In the genomic region with DNA sequence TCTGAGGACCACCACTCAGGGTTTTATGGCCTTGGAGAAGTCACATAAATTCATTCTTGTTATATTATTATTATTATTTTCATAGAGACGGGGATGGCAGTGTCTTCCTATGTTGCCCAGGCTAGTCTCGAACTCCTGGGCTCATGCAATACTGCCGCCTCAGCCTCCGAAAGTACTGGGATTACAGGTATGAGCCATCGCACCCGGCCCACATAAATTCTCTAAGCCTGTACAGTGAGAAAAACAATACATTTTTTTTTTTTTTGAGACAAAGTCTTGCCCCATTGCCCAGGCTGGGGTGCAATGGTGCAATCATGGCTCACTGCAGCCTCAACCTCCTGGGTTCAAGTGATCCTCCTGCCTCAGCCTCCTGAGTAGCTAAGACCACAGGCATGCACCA, we compare ENCODE assay signal across 8 cellular contexts. TPM values are rescaled to one million over a fixed set of nuclear protein-coding genes. Genes with fewer than 3 reads are reported as not detected.
DNase-seq lines count a peak whose midpoint lies in the region; ATAC-seq lines count a peak whose summit lies in the region.

No MANE protein-coding gene starts in this region.

- no peak for DNase-seq in CD4-positive, CD25-positive, alpha-beta regulatory T cell
- DNase-seq in adipocyte (ENCODE audit: low read depth), result no peak
- DNase-seq in RKO (ENCODE audit: low spot score), result no peak
- no peak for DNase-seq in SW 1271 (lab: John Stamatoyannopoulos, UW)
- no peak for DNase-seq in NCI-H510A treated with DMSO at 0.1 percent for 48 hours (lab: John Stamatoyannopoulos, UW)

- H3K27ac Mint-ChIP-seq in CD4-positive, CD25-positive, alpha-beta regulatory T cell, result no peak overlapping the region

- peaks cover 4% of the 10 kb centered on the region for H3K36me3 Mint-ChIP-seq in CD4-positive, CD25-positive, alpha-beta regulatory T cell

- H3K27me3 ChIP-seq in CD4-positive, CD25-positive, alpha-beta regulatory T cell (ENCODE audit: control insufficient read depth, insufficient read depth, low read length), result no peaks in the 10 kb centered on the region
- H3K27me3 ChIP-seq in HUES64 (ENCODE audit: insufficient read depth, low read length) (no peaks in the 10 kb centered on the region), adipocyte (replicated peaks; ENCODE audit: control insufficient read depth, insufficient read depth, low read length) (no peaks in the 10 kb centered on the region), mucosa of rectum (ENCODE audit: control insufficient read depth in 2 of 2, insufficient read depth in 2 of 2, low read length in 2 of 2) (no peaks in the 10 kb centered on the region)

- H3K4me1 Mint-ChIP-seq in CD4-positive, CD25-positive, alpha-beta regulatory T cell, result peaks cover 18 to 48% (median 37%) of the 10 kb centered on the region in 4 donors

- peak overlapping the region; percentile 89 for H3K27ac ChIP-seq in CD4-positive, CD25-positive, alpha-beta regulatory T cell (ENCODE audit: insufficient read depth, low read length, poor library complexity, severe bottlenecking)
- H3K27ac ChIP-seq in HUES64 (ENCODE audit: low read depth, low read length) (no peak overlapping the region), mucosa of rectum (ENCODE audit: low read depth in 2 of 2, low read length in 2 of 2) (peak overlapping the region in 1 of 2 donors; percentile 80)

- peak overlapping the region; percentile 63 to 99 (median 82) for H3K4me3 Mint-ChIP-seq in CD4-positive, CD25-positive, alpha-beta regulatory T cell

- peak overlapping the region; percentile 99 for H3K4me3 ChIP-seq in CD4-positive, CD25-positive, alpha-beta regulatory T cell (ENCODE audit: low read depth, low read length)
- H3K4me3 ChIP-seq in HUES64 (ENCODE audit: low read length) (peak overlapping the region; percentile 84), adipocyte (ENCODE audit: low read length) (peak overlapping the region; percentile 98), mucosa of rectum (ENCODE audit: low read length in 2 of 2) (peak overlapping the region; percentile 92 to 97)

- 0 out of 2 replicates have a peak overlapping the region, but pooled peaks have one; percentile 88 for H3K9ac ChIP-seq in HUES64 (ENCODE audit: low read depth, low read length)
- peak overlapping the region; percentile 98 for H3K9ac ChIP-seq in adipocyte (ENCODE audit: low read length)
- H3K9ac ChIP-seq in mucosa of rectum (ENCODE audit: low read depth in 1 of 2, low read length in 2 of 2), result peak overlapping the region; percentile 90 to 98

- peaks cover 4% of the 10 kb centered on the region for H3K27me3 Mint-ChIP-seq in CD4-positive, CD25-positive, alpha-beta regulatory T cell

- H3K9me3 Mint-ChIP-seq in CD4-positive, CD25-positive, alpha-beta regulatory T cell, result no peaks in the 10 kb centered on the region

- ATAC-seq in CD4-positive, CD25-positive, alpha-beta regulatory T cell (ENCODE audit: low read depth in 2 of 2), result no peak
- ATAC-seq in activated CD4-positive, CD25-positive, alpha-beta regulatory T cell treated with anti-CD3 and anti-CD28 coated beads, Interleukin-2, amount 50 U/mL, for 24 hours, result no peak

- WGBS in HUES64, result 96% methylated on average over 6 of the region's 6 CpGs

- peaks cover 43% of the 10 kb centered on the region for H3K4me1 ChIP-seq in CD4-positive, CD25-positive, alpha-beta regulatory T cell (ENCODE audit: control insufficient read depth, insufficient read depth, low read length, poor library complexity, severe bottlenecking)
- H3K4me1 ChIP-seq in HUES64 (ENCODE audit: insufficient read depth, low read length), result peaks cover 2% of the 10 kb centered on the region; the same call in 1 of the 2 replicates
- peaks cover 16% of the 10 kb centered on the region for H3K4me1 ChIP-seq in adipocyte (ENCODE audit: control insufficient read depth, insufficient read depth, low read length)
- H3K4me1 ChIP-seq in mucosa of rectum (ENCODE audit: control insufficient read depth in 2 of 2, insufficient read depth in 2 of 2, low read length in 2 of 2), result peaks cover 23 to 29% of the 10 kb centered on the region in 2 donors

- peaks cover under 1% of the 10 kb centered on the region for H3K36me3 ChIP-seq in CD4-positive, CD25-positive, alpha-beta regulatory T cell (ENCODE audit: control insufficient read depth, insufficient read depth, low read length)
- H3K36me3 ChIP-seq in HUES64 (ENCODE audit: insufficient read depth, low read length) (peaks cover 6% of the 10 kb centered on the region; the same call in 1 of the 2 replicates), adipocyte (ENCODE audit: control insufficient read depth, insufficient read depth, low read length, severe bottlenecking) (peaks cover 6% of the 10 kb centered on the region), mucosa of rectum (ENCODE audit: control insufficient read depth in 2 of 2, insufficient read depth in 2 of 2, low read length in 2 of 2) (no peaks in the 10 kb centered on the region)

- no peaks in the 10 kb centered on the region for H3K9me3 ChIP-seq in CD4-positive, CD25-positive, alpha-beta regulatory T cell (ENCODE audit: control insufficient read depth in 2 of 2, low read length in 2 of 2)
- H3K9me3 ChIP-seq in HUES64 (ENCODE audit: insufficient read depth, low read depth, low read length) (no peaks in the 10 kb centered on the region), adipocyte (ENCODE audit: control insufficient read depth, low read length) (no peaks in the 10 kb centered on the region), mucosa of rectum (ENCODE audit: control insufficient read depth in 2 of 2, low read length in 2 of 2) (no peaks in the 10 kb centered on the region)

RNA-seq across cellular contexts. Expression of a gene that starts 0.8 kb away (rescaled TPM):
- 35.0 TPM for total RNA-seq in CD4-positive, CD25-positive, alpha-beta regulatory T cell
- 10 to 100 TPM; 17.4 to 31.1 (median 25.8) TPM for polyA plus RNA-seq in CD4-positive, CD25-positive, alpha-beta regulatory T cell
- polyA plus RNA-seq in HUES64 (2013, experiment 1 of 2), result 16.4 TPM
- 16.9 TPM for polyA plus RNA-seq in HUES64 (2013, experiment 2 of 2)

RNA-seq across cellular contexts. Expression of a gene that starts 0.8 kb away (rescaled TPM):
- 9.3 TPM for total RNA-seq in CD4-positive, CD25-positive, alpha-beta regulatory T cell
- polyA plus RNA-seq in CD4-positive, CD25-positive, alpha-beta regulatory T cell, result 1 to 10 TPM; 5.3 to 7.7 (median 6.8) TPM
- 4.5 TPM for polyA plus RNA-seq in HUES64 (2013, experiment 1 of 2)
- polyA plus RNA-seq in HUES64 (2013, experiment 2 of 2), result 5.1 TPM

RNA-seq across cellular contexts. Expression of a gene that starts 12.9 kb away (rescaled TPM):
- 24.2 TPM for total RNA-seq in CD4-positive, CD25-positive, alpha-beta regulatory T cell
- polyA plus RNA-seq in CD4-positive, CD25-positive, alpha-beta regulatory T cell, result 1 to 10 TPM; 1.0 to 2.3 (median 1.1) TPM
- 7.1 TPM for polyA plus RNA-seq in HUES64 (2013, experiment 1 of 2)
- 9.7 TPM for polyA plus RNA-seq in HUES64 (2013, experiment 2 of 2)

RNA-seq across cellular contexts. Expression of a gene that starts 44.1 kb away (rescaled TPM):
- 39.2 TPM for total RNA-seq in CD4-positive, CD25-positive, alpha-beta regulatory T cell
- 10 to 100 TPM; 44.7 to 53.8 (median 49.5) TPM for polyA plus RNA-seq in CD4-positive, CD25-positive, alpha-beta regulatory T cell
- polyA plus RNA-seq in HUES64 (2013, experiment 1 of 2), result 32.8 TPM
- 31.5 TPM for polyA plus RNA-seq in HUES64 (2013, experiment 2 of 2)

RNA-seq across cellular contexts. Expression of a gene that starts 48.9 kb away (rescaled TPM):
- total RNA-seq in CD4-positive, CD25-positive, alpha-beta regulatory T cell, result 51.1 TPM
- polyA plus RNA-seq in CD4-positive, CD25-positive, alpha-beta regulatory T cell, result 10 to 100 TPM; 56.6 to 97.1 (median 88.5) TPM
- polyA plus RNA-seq in HUES64 (2013, experiment 1 of 2), result 54.0 TPM
- 49.3 TPM for polyA plus RNA-seq in HUES64 (2013, experiment 2 of 2)
